ENCODE assay signal across 8 cellular contexts in the genomic region with DNA sequence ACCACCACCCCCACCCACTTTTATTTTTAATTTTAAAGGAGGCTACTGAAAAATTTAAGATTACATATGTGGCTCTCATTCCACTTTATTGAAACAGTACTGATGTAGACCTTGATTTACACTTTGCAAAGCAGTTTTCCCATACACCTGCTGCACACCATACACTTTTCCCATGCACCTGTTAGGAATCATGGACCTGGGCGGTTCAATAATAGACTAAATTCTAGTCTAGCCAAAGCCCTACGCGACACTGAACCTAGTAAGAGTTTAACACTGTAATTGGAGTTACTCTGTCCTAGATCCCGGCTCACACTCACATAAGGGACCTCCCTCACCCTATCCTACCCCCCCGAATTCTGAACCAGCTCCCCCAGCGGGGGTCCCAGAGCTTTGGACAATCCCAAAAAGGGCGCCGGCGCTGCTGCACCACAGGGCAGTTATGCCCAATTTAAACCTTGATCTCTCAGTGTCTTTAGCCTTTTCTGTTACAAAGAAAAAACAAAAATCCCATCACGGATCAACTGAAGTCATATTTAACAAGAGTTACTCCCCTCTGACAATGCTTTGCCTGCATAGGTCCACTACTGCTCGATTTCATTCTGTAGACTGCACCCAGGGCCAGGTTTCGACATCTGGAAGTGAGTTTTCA. TPM values are rescaled to one million over a fixed set of nuclear protein-coding genes. Genes with fewer than 3 reads are reported as not detected.
DNase-seq lines count a peak whose midpoint lies in the region; ATAC-seq and TF ChIP-seq lines count a peak whose summit lies in the region.

No MANE protein-coding gene starts in this region.

- TF ChIP-seq EP300 in Ishikawa (IDR thresholded peaks at IDR 0.05; ENCODE audit: borderline replicate concordance) = no peak

- 1 to 2% methylated on average over 12 of the region's 12 CpGs for WGBS in body of pancreas, 2 donors
- 13 to 19% methylated on average over 12 of the region's 12 CpGs for WGBS in lung, 2 donors
- 10% methylated on average over 12 of the region's 12 CpGs for WGBS in urinary bladder

- peak; percentile 14 for ATAC-seq in GM21529 (IDR thresholded peaks at IDR 0.05; ENCODE audit: unreplicated experiment)
- peak; percentile 25 for ATAC-seq in body of pancreas
- ATAC-seq in lung (ENCODE audit: insufficient read depth, low FRiP score) = peak; percentile 12
- no peak for ATAC-seq in GM19463 (IDR thresholded peaks at IDR 0.05; ENCODE audit: unreplicated experiment)

- peak overlapping the region; percentile 81 for H3K27ac Mint-ChIP-seq in Calu3 (ENCODE audit: unreplicated experiment)

- peaks cover 6% of the 10 kb centered on the region for H3K4me1 Mint-ChIP-seq in Calu3 (ENCODE audit: low read depth, unreplicated experiment)

- TF ChIP-seq CTCF in Calu3 (IDR thresholded peaks at IDR 0.05; ENCODE audit: unreplicated experiment) (no peak), body of pancreas (IDR thresholded peaks at IDR 0.05) (peak in 1 of 7 experiments; percentile 8), lung (IDR thresholded peaks at IDR 0.05; ENCODE audit: control extremely low read depth, extremely low read depth) (no peak), GM10248 (IDR thresholded peaks at IDR 0.05; ENCODE audit: control extremely low read depth, extremely low read depth, low read depth, missing control alignments) (no peak)

- POLR2A ChIA-PET in GM10248 (lab: Yijun Ruan, JAX) = no interaction called here

- H3K27me3 Mint-ChIP-seq in Calu3 (ENCODE audit: unreplicated experiment) = no peaks in the 10 kb centered on the region

- BruUV-seq in Calu3 (replicated peaks; lab: Mats Ljungman, UMichigan) = no TSS peak

- CTCF ChIA-PET in Calu3 (lab: Charles Lee) = interaction anchor here (0.8 to 1.8 kb wide), 8 partner anchors 68 to 188 kb away, joined by 3 to 7 read pairs (median 3); no protein-coding TSS in a partner anchor
- CTCF ChIA-PET in GM10248 (lab: Yijun Ruan, JAX) = interaction anchor here (1.7 kb wide), 1 partner anchor 178 kb away, joined by 4 read pairs; no protein-coding TSS in a partner anchor

- DNase-seq in Calu3 = no peak
- DNase-seq in body of pancreas = peak; percentile 21 to 44 (median 34)
- no peak for DNase-seq in lung (ENCODE audit: low spot score)
- no peak for DNase-seq in GM10248 (ENCODE audit: extremely low spot score)

- H3K4me1 ChIP-seq in body of pancreas (peaks cover 30% of the 10 kb centered on the region), lung (ENCODE audit: control insufficient read depth in 2 of 2, insufficient read depth in 2 of 2, low read length in 2 of 2) (peaks cover 10 to 16% of the 10 kb centered on the region in 2 donors), urinary bladder (ENCODE audit: insufficient read depth) (no peaks in the 10 kb centered on the region)

- H3K9me3 ChIP-seq in body of pancreas (no peaks in the 10 kb centered on the region), lung (ENCODE audit: control insufficient read depth in 2 of 2, insufficient read depth in 1 of 2, low read length in 1 of 2) (peaks cover 0 to 3% of the 10 kb centered on the region in 2 donors)

- no peak for TF ChIP-seq RAD21 in Ishikawa (IDR thresholded peaks at IDR 0.05; ENCODE audit: low read depth)

- no peaks in the 10 kb centered on the region for H3K27me3 ChIP-seq in body of pancreas
- no peaks in the 10 kb centered on the region for H3K27me3 ChIP-seq in lung (ENCODE audit: control insufficient read depth, insufficient read depth)

- H3K4me3 Mint-ChIP-seq in Calu3 (ENCODE audit: low read depth, unreplicated experiment) = peak overlapping the region; percentile 97

- intact Hi-C loops in Calu3 (cut with micrococcal nuclease; ENCODE audit: unreplicated experiment) (loop anchor here (2.0 to 5.0 kb wide), 2 partner anchors 68 to 170 kb away; no protein-coding TSS in a partner anchor), body of pancreas (cut with DNase I) (no loop called here)

- H3K27ac ChIP-seq in body of pancreas (peak overlapping the region; percentile 76 to 90 (median 82)), lung (ENCODE audit: low read depth in 1 of 2, low read length in 1 of 2) (peak overlapping the region; percentile 43 to 62), urinary bladder (ENCODE audit: low read depth) (no peak overlapping the region)

- H3K4me3 ChIP-seq in body of pancreas = peak overlapping the region; percentile 20 to 59
- H3K4me3 ChIP-seq in lung = peak overlapping the region; percentile 36
- peak overlapping the region; percentile 42 for H3K4me3 ChIP-seq in urinary bladder (ENCODE audit: low read depth, low read length)

- H3K36me3 Mint-ChIP-seq in Calu3 (ENCODE audit: insufficient read depth, unreplicated experiment) = peaks cover 36% of the 10 kb centered on the region

- no peak for TF ChIP-seq POLR2A in body of pancreas (IDR thresholded peaks at IDR 0.05)

- H3K36me3 ChIP-seq in body of pancreas (replicated peaks in 1 of 2; ENCODE audit: insufficient read depth in 1 of 2, low read depth in 2 of 2) (no peaks in the 10 kb centered on the region), lung (ENCODE audit: control insufficient read depth in 2 of 2, insufficient read depth in 2 of 2, low read length in 2 of 2) (no peaks in the 10 kb centered on the region), urinary bladder (ENCODE audit: insufficient read depth) (no peaks in the 10 kb centered on the region)

- no peaks in the 10 kb centered on the region for H3K9me3 Mint-ChIP-seq in Calu3 (ENCODE audit: low read depth, unreplicated experiment)

TF ChIP-seq in Ishikawa, 13 proteins besides CTCF, POLR2A, EP300 and RAD21:
- TF ChIP-seq YY1 (IDR thresholded peaks at IDR 0.05; ENCODE audit: low read depth) (no peak), CEBPB (IDR thresholded peaks at IDR 0.05) (0 out of 2 replicates have a peak, but pooled peaks have one; percentile 57)

RNA-seq across cellular contexts. Expression of a gene that starts 2.4 kb away (rescaled TPM):
- total RNA-seq in Calu3 (2022) (45.7 and 45.9 TPM in 2 replicates), body of pancreas (10 to 100 TPM; 27.2 to 30.7 TPM), lung (10 to 100 TPM; 28.0 to 40.0 TPM), urinary bladder (98.8 TPM)
- polyA plus RNA-seq in lung (10 to 100 TPM; 13.2 to 17.8 TPM), urinary bladder (34.1 TPM)

Comparison
In these comparisons a context has a peak if more than half of its experiments do, and no peak if none do; other contexts are left out.
1. DNase-seq: peak in body of pancreas (4 of 4); none in Calu3 (single experiment), lung (single experiment) and GM10248 (single experiment).
2. Peak in every context shown above with its lines, with median percentiles within 50 percentile points of each other: H3K4me3 ChIP-seq.